Comparison of ENCODE assay signal across 12 cellular contexts in the genomic region with DNA sequence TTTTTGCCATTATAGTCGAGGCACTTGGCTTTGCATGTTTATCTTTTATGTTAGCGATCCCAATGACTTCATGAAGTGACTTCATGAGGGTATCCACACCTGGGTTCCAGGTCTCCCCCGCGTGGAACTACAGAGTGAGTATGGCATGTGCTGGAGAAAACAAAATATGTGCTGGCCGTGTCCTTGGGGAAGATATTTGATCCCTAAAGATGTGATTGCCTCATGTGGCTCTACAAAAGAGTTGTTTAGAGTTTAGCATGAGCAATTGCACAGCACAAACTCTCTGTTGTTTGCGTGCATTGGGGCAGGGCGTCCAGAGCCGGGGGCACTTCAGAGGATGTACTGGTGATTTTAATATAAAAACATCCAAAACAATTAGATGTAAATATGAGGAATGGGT. TPM values are rescaled to one million over a fixed set of nuclear protein-coding genes. Genes with fewer than 3 reads are reported as not detected.
A peak's percentile ranks its signal among the peaks of the same experiment; 100 is the strongest.
DNase-seq lines count a peak whose midpoint lies in the region; ATAC-seq and TF ChIP-seq lines count a peak whose summit lies in the region.
"Had no signal": no experiment of that assay in that cellular context is flagged by ENCODE, and none has a peak within 500 bp of the region (broad histone marks: within the 10 kb centered on the region; RNA-seq: fewer than 3 reads in every experiment).

No MANE protein-coding gene starts in this region.

- H3K27me3 Mint-ChIP-seq in CD14-positive monocyte (ENCODE audit: low read depth in 3 of 3), result no peaks in the 10 kb centered on the region
- H3K27me3 Mint-ChIP-seq in memory B cell, result no peaks in the 10 kb centered on the region
- no peaks in the 10 kb centered on the region for H3K27me3 Mint-ChIP-seq in stimulated activated memory B cell treated with anti-CD40 and anti-IgM and Interleukin-4, amounts not matched to agents 10 μg/mL and 1 μg/mL and 100 μg/mL, for 72 hours
- peaks cover 0 to 4% (median 2%) of the 10 kb centered on the region in 3 donors for H3K27me3 Mint-ChIP-seq in immature natural killer cell (ENCODE audit: low read depth in 3 of 3)

- peaks cover 52% of the 10 kb centered on the region for H3K4me1 Mint-ChIP-seq in CD14-positive monocyte
- peaks cover 31% of the 10 kb centered on the region for H3K4me1 Mint-ChIP-seq in memory B cell
- peaks cover 58% of the 10 kb centered on the region for H3K4me1 Mint-ChIP-seq in stimulated activated memory B cell treated with anti-CD40 and anti-IgM and Interleukin-4, amounts not matched to agents 10 μg/mL and 1 μg/mL and 100 μg/mL, for 72 hours
- H3K4me1 Mint-ChIP-seq in immature natural killer cell, result peaks cover 43 to 65% of the 10 kb centered on the region in 2 donors

- no peak overlapping the region for H3K4me3 Mint-ChIP-seq in CD14-positive monocyte
- H3K4me3 Mint-ChIP-seq in memory B cell, result no peak overlapping the region
- no peak overlapping the region for H3K4me3 Mint-ChIP-seq in stimulated activated memory B cell treated with anti-CD40 and anti-IgM and Interleukin-4, amounts not matched to agents 10 μg/mL and 1 μg/mL and 100 μg/mL, for 72 hours
- no peak overlapping the region for H3K4me3 Mint-ChIP-seq in immature natural killer cell
- H3K4me3 Mint-ChIP-seq: HFFc6 had no signal

- peaks cover 52 to 73% of the 10 kb centered on the region in 2 donors for H3K36me3 Mint-ChIP-seq in CD14-positive monocyte
- peaks cover 15% of the 10 kb centered on the region for H3K36me3 Mint-ChIP-seq in memory B cell
- peaks cover 47% of the 10 kb centered on the region for H3K36me3 Mint-ChIP-seq in stimulated activated memory B cell treated with anti-CD40 and anti-IgM and Interleukin-4, amounts not matched to agents 10 μg/mL and 1 μg/mL and 100 μg/mL, for 72 hours
- peaks cover 17 to 30% (median 18%) of the 10 kb centered on the region in 3 donors for H3K36me3 Mint-ChIP-seq in immature natural killer cell

- intact Hi-C loops in CD14-positive monocyte (cut with micrococcal nuclease), result no loop called here

- peaks cover 0 to 2% (median 0%) of the 10 kb centered on the region in 7 donors for H3K9me3 Mint-ChIP-seq in CD14-positive monocyte
- no peaks in the 10 kb centered on the region for H3K9me3 Mint-ChIP-seq in memory B cell
- no peaks in the 10 kb centered on the region for H3K9me3 Mint-ChIP-seq in stimulated activated memory B cell treated with anti-CD40 and anti-IgM and Interleukin-4, amounts not matched to agents 10 μg/mL and 1 μg/mL and 100 μg/mL, for 72 hours
- H3K9me3 Mint-ChIP-seq in immature natural killer cell, result peaks cover 0 to 1% (median 0%) of the 10 kb centered on the region in 6 donors
- H3K9me3 Mint-ChIP-seq: HFFc6 had no signal

- ATAC-seq in memory B cell (ENCODE audit: low read depth), result no peak
- no peak for ATAC-seq in stimulated activated memory B cell treated with anti-CD40 and anti-IgM and Interleukin-4, amounts not matched to agents 10 μg/mL and 1 μg/mL and 100 μg/mL, for 72 hours

- DNase-seq in CD14-positive monocyte (ENCODE audit: low spot score) (no peak), NCI-H526 treated with DMSO at 0.1 percent for 48 hours (lab: John Stamatoyannopoulos, UW) (peak; percentile 72), memory B cell (ENCODE audit: low spot score in 2 of 2) (no peak), immature natural killer cell (no peak), iPS-NIHi7 (ENCODE audit: extremely low spot score) (no peak)
- no peak for DNase-seq in activated CD4-positive, alpha-beta T cell treated with anti-CD3 and anti-CD28 coated beads, Interleukin-2, amount 50 U/mL, for 1 hour
- DNase-seq: 8988T; CD4-positive, CD25-positive, alpha-beta regulatory T cell; DMS53; HCEC 1CT; HFFc6 had no signal

- peak overlapping the region; percentile 89 to 100 (median 98) for H3K27ac Mint-ChIP-seq in CD14-positive monocyte
- peak overlapping the region; percentile 72 for H3K27ac Mint-ChIP-seq in memory B cell
- H3K27ac Mint-ChIP-seq in stimulated activated memory B cell treated with anti-CD40 and anti-IgM and Interleukin-4, amounts not matched to agents 10 μg/mL and 1 μg/mL and 100 μg/mL, for 72 hours, result peak overlapping the region; percentile 12
- H3K27ac Mint-ChIP-seq in immature natural killer cell, result peak overlapping the region in 1 of 6 donors; percentile 29
- H3K27ac Mint-ChIP-seq: HFFc6 had no signal

- no peak for TF ChIP-seq CTCF in CD14-positive monocyte (IDR thresholded peaks at IDR 0.05)

RNA-seq across cellular contexts. Expression of a gene that starts 4.8 kb away (rescaled TPM):
- polyA plus RNA-seq in CD14-positive monocyte (100 to 1,000 TPM; 212 to 225 TPM), immature natural killer cell (10 to 100 TPM; 45.9 to 63.5 (median 46.9) TPM)

RNA-seq across cellular contexts. Expression of a gene that starts 41.2 kb away (rescaled TPM):
- polyA plus RNA-seq in CD14-positive monocyte, result 10 to 100 TPM; 47.7 to 79.8 TPM
- polyA plus RNA-seq in immature natural killer cell, result 100 to 1,000 TPM in 1 of 3 donors, 10 to 100 TPM in 2; 76.8 to 111 (median 87.9) TPM

RNA-seq across cellular contexts. Expression of a gene that starts 53.8 kb away (rescaled TPM):
- polyA plus RNA-seq in CD14-positive monocyte, result 10 to 100 TPM; 56.2 to 95.3 TPM
- polyA plus RNA-seq in immature natural killer cell, result 10 to 100 TPM; 34.1 to 57.1 (median 40.6) TPM
